23 cellular contexts compared by ENCODE assay signal in the genomic region with DNA sequence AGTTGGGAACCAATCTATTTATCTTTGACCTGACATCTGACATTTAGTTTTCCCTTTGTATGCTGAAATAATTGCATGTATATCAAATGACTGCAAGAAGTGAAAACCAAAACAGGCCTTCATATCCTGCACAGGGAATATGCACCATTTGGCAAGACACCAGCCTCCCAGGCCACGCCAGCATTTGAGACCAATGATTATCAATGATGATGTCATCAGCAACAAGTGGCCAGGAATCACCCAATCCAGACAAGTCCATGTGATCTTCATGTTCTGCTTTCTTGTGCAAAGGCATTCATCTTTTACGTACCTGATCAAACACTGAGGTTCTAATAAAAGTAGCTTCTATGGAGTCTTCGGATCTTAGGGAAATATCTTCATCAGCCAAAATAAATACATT.
DNase-seq lines count a peak whose midpoint lies in the region; ATAC-seq and TF ChIP-seq lines count a peak whose summit lies in the region.
"Had no signal": no experiment of that assay in that cellular context is flagged by ENCODE, and none has a peak within 500 bp of the region (broad histone marks: within the 10 kb centered on the region; RNA-seq: fewer than 3 reads in every experiment).

No MANE protein-coding gene starts in this region.

- H3K4me1 ChIP-seq in tibial artery = peaks cover 0 to 80% (median 43%) of the 10 kb centered on the region in 4 donors
- no peaks in the 10 kb centered on the region for H3K4me1 ChIP-seq in Peyer's patch
- H3K4me1 ChIP-seq: BLaER1, gastrocnemius medialis, psoas muscle had no signal

- no peak overlapping the region for H3K4me3 ChIP-seq in cardiac fibroblast (replicated peaks in 1 of 2; ENCODE audit: low read depth in 2 of 2, low read length in 2 of 2)
- H3K4me3 ChIP-seq in tibial artery = no peak overlapping the region
- no peak overlapping the region for H3K4me3 ChIP-seq in Peyer's patch
- H3K4me3 ChIP-seq: BLaER1, dorsolateral prefrontal cortex, gastrocnemius medialis, GM23248, lung, neural progenitor cell, psoas muscle, transverse colon had no signal

- peak; percentile 40 to 60 for ATAC-seq in left cardiac atrium
- ATAC-seq in GM19351 (IDR thresholded peaks at IDR 0.05; ENCODE audit: unreplicated experiment) = no peak
- ATAC-seq: gastrocnemius medialis; psoas muscle; stimulated activated naive CD8-positive, alpha-beta T cell treated with anti-CD3 and anti-CD28 coated beads, Interleukin-15, Interleukin-2, amounts not matched to agents 100 U/mL and 50 U/mL, for 24 hours had no signal

- no peak for TF ChIP-seq POLR2A in Peyer's patch (IDR thresholded peaks at IDR 0.05)

- H3K27ac ChIP-seq in tibial artery (peak overlapping the region; percentile 73 to 78), Peyer's patch (no peak overlapping the region)
- H3K27ac ChIP-seq: BLaER1, dorsolateral prefrontal cortex, gastrocnemius medialis, GM23248, neural progenitor cell, psoas muscle, transverse colon had no signal

- peak; percentile 7 for DNase-seq in NCI-H748 (lab: John Stamatoyannopoulos, UW; ENCODE audit: unreplicated experiment)
- DNase-seq in NCI-H748 treated with DMSO at 0.1 percent for 48 hours (lab: John Stamatoyannopoulos, UW) = no peak
- peak; percentile 8 to 50 for DNase-seq in cardiac fibroblast (ENCODE audit: low read depth in 2 of 2)
- peak; percentile 63 for DNase-seq in left cardiac atrium
- DNase-seq in tibial artery = peak; percentile 50 to 76
- no peak for DNase-seq in Peyer's patch
- DNase-seq in activated effector memory CD4-positive, alpha-beta T cell treated with Interleukin-2 at 50 U/mL for 16 hours = no peak
- DNase-seq: activated CD4-positive, alpha-beta memory T cell treated with anti-CD3 and anti-CD28 coated beads, Interleukin-2, amount 10 ng/mL, durations not matched to agents 7 days and 5 days; activated T-cell treated with anti-CD3 and anti-CD28 coated beads for 4 hours; dorsolateral prefrontal cortex; gastrocnemius medialis; GM23248; islet precursor cell; NCI-H1417; NCI-H524; psoas muscle; stimulated activated CD4-positive, alpha-beta T cell treated with anti-CD3 and anti-CD28 coated beads, Interleukin-4, amount 100 ng/mL, for 24 hours; stimulated activated naive CD8-positive, alpha-beta T cell treated with anti-CD3 and anti-CD28 coated beads, Interleukin-15, Interleukin-2, amounts not matched to agents 100 U/mL and 50 U/mL, for 24 hours; transverse colon had no signal

- H3K9me3 ChIP-seq in tibial artery = no peaks in the 10 kb centered on the region
- no peaks in the 10 kb centered on the region for H3K9me3 ChIP-seq in Peyer's patch
- H3K9me3 ChIP-seq: BLaER1, gastrocnemius medialis, psoas muscle, transverse colon had no signal

- intact Hi-C loops in left cardiac atrium (cut with DNase I) (no loop called here), tibial artery (cut with DNase I; ENCODE audit: low total_unique reads) (no loop called here)

- H3K36me3 ChIP-seq in tibial artery = no peaks in the 10 kb centered on the region
- H3K36me3 ChIP-seq in Peyer's patch = no peaks in the 10 kb centered on the region
- H3K36me3 ChIP-seq: BLaER1, gastrocnemius medialis, neural progenitor cell, transverse colon had no signal

- H3K27me3 ChIP-seq in tibial artery = no peaks in the 10 kb centered on the region
- H3K27me3 ChIP-seq in Peyer's patch = no peaks in the 10 kb centered on the region
- H3K27me3 ChIP-seq: BLaER1, dorsolateral prefrontal cortex, gastrocnemius medialis, neural progenitor cell, transverse colon had no signal

- TF ChIP-seq CTCF in cardiac fibroblast (IDR thresholded peaks at IDR 0.05; ENCODE audit: low read depth, low read length) = no peak
- no peak for TF ChIP-seq CTCF in tibial artery (IDR thresholded peaks at IDR 0.05)
- TF ChIP-seq CTCF in Peyer's patch (IDR thresholded peaks at IDR 0.05) = no peak

Comparison
In these comparisons a context has a peak if more than half of its experiments do, and no peak if none do; other contexts are left out.
1. DNase-seq: peak in NCI-H748 (single experiment), cardiac fibroblast (2 of 2), left cardiac atrium (single experiment) and tibial artery (2 of 2); none in NCI-H748 treated with DMSO at 0.1 percent for 48 hours (single experiment), Peyer's patch (0 of 3) and activated effector memory CD4-positive, alpha-beta T cell treated with Interleukin-2 at 50 U/mL for 16 hours (single experiment).
2. H3K27ac ChIP-seq: peak in tibial artery (2 of 2); none in Peyer's patch (0 of 4).